In genomic region chr19:18683955-18684641, GRCh38 we compare ENCODE assay signal across 8 cellular contexts. TPM values are rescaled to one million over a fixed set of nuclear protein-coding genes. Genes with fewer than 3 reads are reported as not detected.
DNase-seq lines count a peak whose midpoint lies in the region; FAIRE-seq and TF ChIP-seq lines count a peak whose summit lies in the region.

No MANE protein-coding gene starts in this region.

- no TSS peak for BruUV-seq in Calu3 (replicated peaks; lab: Mats Ljungman, UMichigan)

- H3K27ac ChIP-seq in kidney (ENCODE audit: low read depth in 2 of 2, low read length in 2 of 2) (no peak overlapping the region), thyroid gland (no peak overlapping the region)

- no peak for FAIRE-seq in kidney (lab: Jason Lieb, UNC)

- H3K27me3 ChIP-seq in thyroid gland: no peaks in the 10 kb centered on the region

- CTCF ChIA-PET in Calu3 (lab: Charles Lee): no interaction called here

- H3K4me3 Mint-ChIP-seq in Calu3 (ENCODE audit: low read depth, unreplicated experiment): peak overlapping the region; percentile 63
- peak overlapping the region; percentile 70 for H3K4me3 Mint-ChIP-seq in activated T-helper 1 cell treated with anti-CD3 and anti-CD28 coated beads, Interleukin-12 subunit alpha, Interleukin-12 subunit beta, Interleukin-2, Interleukin-4 antibody, amounts not matched to agents 30 ng/mL and 10 ng/mL and 1 ng/mL, durations not matched to agents 14 hours and 24 hours and 36 hours

- no peaks in the 10 kb centered on the region for H3K9me3 Mint-ChIP-seq in Calu3 (ENCODE audit: low read depth, unreplicated experiment)
- no peaks in the 10 kb centered on the region for H3K9me3 Mint-ChIP-seq in activated T-helper 1 cell treated with anti-CD3 and anti-CD28 coated beads, Interleukin-12 subunit alpha, Interleukin-12 subunit beta, Interleukin-2, Interleukin-4 antibody, amounts not matched to agents 30 ng/mL and 10 ng/mL and 1 ng/mL, durations not matched to agents 14 hours and 24 hours and 36 hours

- peaks cover 0 to 19% of the 10 kb centered on the region in 2 donors for H3K4me1 ChIP-seq in kidney (ENCODE audit: control insufficient read depth in 1 of 2, insufficient read depth in 1 of 2, low read depth in 1 of 2, low read length in 2 of 2)
- peaks cover 9 to 16% of the 10 kb centered on the region in 2 donors for H3K4me1 ChIP-seq in thyroid gland

- WGBS in thyroid gland, 2 donors: 14 to 15% methylated on average over 7 to 8 of the region's 16 CpGs

- no peaks in the 10 kb centered on the region for H3K36me3 ChIP-seq in kidney (ENCODE audit: control insufficient read depth in 1 of 2, insufficient read depth in 2 of 2, low read length in 2 of 2)
- H3K36me3 ChIP-seq in thyroid gland: no peaks in the 10 kb centered on the region

- in situ Hi-C loops in GM13977 (cut with MboI; ENCODE audit: low pct_unique_long_range_greater_than_20kb, low sequenced_read_pairs, unreplicated experiment): no loop called here

- no peak overlapping the region for H3K27ac Mint-ChIP-seq in Calu3 (ENCODE audit: unreplicated experiment)
- H3K27ac Mint-ChIP-seq in activated T-helper 1 cell treated with anti-CD3 and anti-CD28 coated beads, Interleukin-12 subunit alpha, Interleukin-12 subunit beta, Interleukin-2, Interleukin-4 antibody, amounts not matched to agents 30 ng/mL and 10 ng/mL and 1 ng/mL, durations not matched to agents 14 hours and 24 hours and 36 hours: peak overlapping the region; percentile 34

- DNase-seq in Calu3: no peak
- DNase-seq in HFF-Myc (ENCODE audit: extremely low read depth, low read depth): no peak
- no peak for DNase-seq in activated T-helper 1 cell treated with anti-CD3 and anti-CD28 coated beads, Interleukin-12 subunit alpha, Interleukin-12 subunit beta, Interleukin-2, Interleukin-4 antibody, amounts not matched to agents 30 ng/mL and 10 ng/mL and 1 ng/mL, durations not matched to agents 14 hours and 24 hours and 36 hours (ENCODE audit: low spot score)
- no peak for DNase-seq in kidney
- no peak for DNase-seq in thyroid gland
- no peak for DNase-seq in MV-4-11 (lab: John Stamatoyannopoulos, UW)
- DNase-seq in GM13977 (ENCODE audit: low spot score): no peak
- no peak for DNase-seq in stimulated activated CD4-positive, alpha-beta T cell treated with anti-CD3 and anti-CD28 coated beads, Interleukin-2, amount 100 ng/mL, for 24 hours

- no peak for TF ChIP-seq POLR2A in thyroid gland (IDR thresholded peaks at IDR 0.05)

- no peaks in the 10 kb centered on the region for H3K9me3 ChIP-seq in kidney (ENCODE audit: control insufficient read depth in 1 of 2, low read length in 2 of 2)
- H3K9me3 ChIP-seq in thyroid gland: no peaks in the 10 kb centered on the region

- peaks cover 16% of the 10 kb centered on the region for H3K36me3 Mint-ChIP-seq in Calu3 (ENCODE audit: insufficient read depth, unreplicated experiment)
- no peaks in the 10 kb centered on the region for H3K36me3 Mint-ChIP-seq in activated T-helper 1 cell treated with anti-CD3 and anti-CD28 coated beads, Interleukin-12 subunit alpha, Interleukin-12 subunit beta, Interleukin-2, Interleukin-4 antibody, amounts not matched to agents 30 ng/mL and 10 ng/mL and 1 ng/mL, durations not matched to agents 14 hours and 24 hours and 36 hours (ENCODE audit: low read depth)

- TF ChIP-seq CTCF in Calu3 (IDR thresholded peaks at IDR 0.05; ENCODE audit: unreplicated experiment) (no peak), HFF-Myc (IDR thresholded peaks at IDR 0.05; ENCODE audit: low read depth, low read length, missing control alignments) (no peak), kidney (IDR thresholded peaks at IDR 0.05; ENCODE audit: borderline replicate concordance, extremely low read depth, insufficient read depth) (no peak), thyroid gland (IDR thresholded peaks at IDR 0.05) (no peak), GM13977 (IDR thresholded peaks at IDR 0.05; ENCODE audit: extremely low read depth, insufficient read depth, missing control alignments) (no peak)

- no peaks in the 10 kb centered on the region for H3K4me1 Mint-ChIP-seq in Calu3 (ENCODE audit: low read depth, unreplicated experiment)
- H3K4me1 Mint-ChIP-seq in activated T-helper 1 cell treated with anti-CD3 and anti-CD28 coated beads, Interleukin-12 subunit alpha, Interleukin-12 subunit beta, Interleukin-2, Interleukin-4 antibody, amounts not matched to agents 30 ng/mL and 10 ng/mL and 1 ng/mL, durations not matched to agents 14 hours and 24 hours and 36 hours (ENCODE audit: low read depth): peaks cover 6% of the 10 kb centered on the region

- no peaks in the 10 kb centered on the region for H3K27me3 Mint-ChIP-seq in Calu3 (ENCODE audit: unreplicated experiment)
- H3K27me3 Mint-ChIP-seq in activated T-helper 1 cell treated with anti-CD3 and anti-CD28 coated beads, Interleukin-12 subunit alpha, Interleukin-12 subunit beta, Interleukin-2, Interleukin-4 antibody, amounts not matched to agents 30 ng/mL and 10 ng/mL and 1 ng/mL, durations not matched to agents 14 hours and 24 hours and 36 hours (ENCODE audit: insufficient read depth): peaks cover 2% of the 10 kb centered on the region

- peak overlapping the region; percentile 64 for H3K4me3 ChIP-seq in HFF-Myc (replicated peaks; ENCODE audit: low read depth, low read length)
- H3K4me3 ChIP-seq in kidney (ENCODE audit: low read length in 2 of 2): peak overlapping the region; percentile 83 to 86
- H3K4me3 ChIP-seq in thyroid gland (replicated peaks in 1 of 3): peak overlapping the region; percentile 1 to 51 (median 30)

- H3K9ac ChIP-seq in kidney (ENCODE audit: low read length in 2 of 2): peak overlapping the region; percentile 64 to 77

- intact Hi-C loops in Calu3 (cut with micrococcal nuclease; ENCODE audit: unreplicated experiment) (no loop called here), kidney (cut with DNase I) (no loop called here), thyroid gland (cut with DNase I) (loop anchor here (5.0 kb wide), 1 partner anchor 148 kb away; the partner anchor contains the start of gene UPF1)
- intact Hi-C loops in activated T-helper 1 cell treated with anti-CD3 and anti-CD28 coated beads, Interleukin-12 subunit alpha, Interleukin-12 subunit beta, Interleukin-2, Interleukin-4 antibody, amounts not matched to agents 30 ng/mL and 10 ng/mL and 1 ng/mL, durations not matched to agents 14 hours and 24 hours and 36 hours (cut with micrococcal nuclease): loop anchor here (1.0 to 5.0 kb wide), 2 partner anchors 48 to 97 kb away; partner anchors contain the start of gene REX1BD

RNA-seq across cellular contexts. Expression of gene CRTC1, which starts 0.6 kb away (rescaled TPM):
- total RNA-seq in Calu3 (2022) (8.5 and 9.4 TPM in 2 replicates), kidney (26.8 TPM), thyroid gland (10 to 100 TPM; 12.3 to 15.9 (median 13.1) TPM)
- 6.1 and 7.6 TPM in 2 replicates for total RNA-seq in activated T-helper 1 cell treated with anti-CD3 and anti-CD28 coated beads, Interleukin-12 subunit alpha, Interleukin-12 subunit beta, Interleukin-2, Interleukin-4 antibody, amounts not matched to agents 30 ng/mL and 10 ng/mL and 1 ng/mL, durations not matched to agents 14 hours and 24 hours and 36 hours
- 10.9 TPM for polyA plus RNA-seq in kidney (ENCODE audit: insufficient read depth, low read depth, low replicate concordance)

RNA-seq across cellular contexts. Expression of gene KLHL26, which starts 47.3 kb away (rescaled TPM):
- total RNA-seq in Calu3 (2022) (7.2 and 7.5 TPM in 2 replicates), kidney (16.1 TPM), thyroid gland (10 to 100 TPM; 13.4 to 20.2 (median 15.9) TPM)
- total RNA-seq in activated T-helper 1 cell treated with anti-CD3 and anti-CD28 coated beads, Interleukin-12 subunit alpha, Interleukin-12 subunit beta, Interleukin-2, Interleukin-4 antibody, amounts not matched to agents 30 ng/mL and 10 ng/mL and 1 ng/mL, durations not matched to agents 14 hours and 24 hours and 36 hours: 12.7 and 16.0 TPM in 2 replicates
- polyA plus RNA-seq in kidney (ENCODE audit: insufficient read depth, low read depth, low replicate concordance): 5.6 TPM

Comparison
In these comparisons a context has a peak if more than half of its experiments do, and no peak if none do; other contexts are left out.
1. H3K4me3 ChIP-seq: peak in every context shown above with its lines; median percentile 84 in kidney; 64 in HFF-Myc; 30 in thyroid gland.
2. intact Hi-C loops: an anchor here in activated T-helper 1 cell treated with anti-CD3 and anti-CD28 coated beads, Interleukin-12 subunit alpha, Interleukin-12 subunit beta, Interleukin-2, Interleukin-4 antibody, amounts not matched to agents 30 ng/mL and 10 ng/mL and 1 ng/mL, durations not matched to agents 14 hours and 24 hours and 36 hours (1.0 to 5.0 kb wide) and thyroid gland (5.0 kb wide); none called in Calu3 and kidney.